ENCODE assay signal across 19 cellular contexts in genomic region chr2:143152219-143152618, GRCh38. TPM values are rescaled to one million over a fixed set of nuclear protein-coding genes. Genes with fewer than 3 reads are reported as not detected.
DNase-seq lines count a peak whose midpoint lies in the region; ATAC-seq and TF ChIP-seq lines count a peak whose summit lies in the region.
"Had no signal": no experiment of that assay in that cellular context is flagged by ENCODE, and none has a peak within 500 bp of the region (broad histone marks: within the 10 kb centered on the region; RNA-seq: fewer than 3 reads in every experiment).

No MANE protein-coding gene starts in this region.

- DNase-seq in activated T-cell treated with anti-CD3 and anti-CD28 coated beads, Interleukin-2, amount 50 U/mL, for 24 hours: no peak
- no peak for DNase-seq in activated T-cell treated with anti-CD3 and anti-CD28 coated beads for 4 hours
- no peak for DNase-seq in activated T-helper 2 cell treated with anti-CD3 and anti-CD28 coated beads, Interferon-gamma antibody, Interleukin-2, Interleukin-4, amounts not matched to agents 10 μg/mL and 5 μg/mL and 100 μg/mL, durations not matched to agents 14 hours and 24 hours and 36 hours (ENCODE audit: low spot score)
- no peak for DNase-seq in natural killer cell
- DNase-seq in AG08395 (ENCODE audit: low spot score): no peak
- no peak for DNase-seq in medulla oblongata (ENCODE audit: extremely low spot score)
- DNase-seq: activated CD8-positive, alpha-beta memory T cell treated with anti-CD3 and anti-CD28 coated beads for 24 hours; activated gamma-delta T cell; cerebellar nuclear complex; effector CD8-positive, alpha-beta T cell; mesendoderm; NCI-H1694 treated with DMSO at 0.1 percent for 48 hours; nephron progenitor cell; posterior cingulate gyrus; tibial artery had no signal

- no peaks in the 10 kb centered on the region for H3K27me3 Mint-ChIP-seq in activated T-cell treated with anti-CD3 and anti-CD28 coated beads, Interleukin-2, amount 50 U/mL, for 24 hours
- H3K27me3 Mint-ChIP-seq in IgD-negative memory B cell (no peaks in the 10 kb centered on the region), natural killer cell (ENCODE audit: low read depth in 2 of 2) (no peaks in the 10 kb centered on the region)
- no peaks in the 10 kb centered on the region for H3K27me3 Mint-ChIP-seq in activated T-helper 2 cell treated with anti-CD3 and anti-CD28 coated beads, Interferon-gamma antibody, Interleukin-2, Interleukin-4, amounts not matched to agents 10 μg/mL and 5 μg/mL and 100 μg/mL, durations not matched to agents 14 hours and 24 hours and 36 hours (ENCODE audit: low read depth)

- H3K27ac Mint-ChIP-seq in activated T-cell treated with anti-CD3 and anti-CD28 coated beads, Interleukin-2, amount 50 U/mL, for 24 hours: peak overlapping the region; percentile 80
- peak overlapping the region; percentile 83 to 93 (median 86) for H3K27ac Mint-ChIP-seq in IgD-negative memory B cell
- H3K27ac Mint-ChIP-seq in activated T-helper 2 cell treated with anti-CD3 and anti-CD28 coated beads, Interferon-gamma antibody, Interleukin-2, Interleukin-4, amounts not matched to agents 10 μg/mL and 5 μg/mL and 100 μg/mL, durations not matched to agents 14 hours and 24 hours and 36 hours: peak overlapping the region; percentile 71
- H3K27ac Mint-ChIP-seq in natural killer cell: peak overlapping the region; percentile 37 to 65
- H3K27ac Mint-ChIP-seq: nephron progenitor cell had no signal

- peaks cover 86% of the 10 kb centered on the region for H3K4me1 Mint-ChIP-seq in activated T-cell treated with anti-CD3 and anti-CD28 coated beads, Interleukin-2, amount 50 U/mL, for 24 hours (ENCODE audit: low read depth)
- H3K4me1 Mint-ChIP-seq in IgD-negative memory B cell (peaks cover 54 to 79% (median 58%) of the 10 kb centered on the region in 3 donors), natural killer cell (peaks cover 78 to 79% of the 10 kb centered on the region in 2 donors)
- H3K4me1 Mint-ChIP-seq in activated T-helper 2 cell treated with anti-CD3 and anti-CD28 coated beads, Interferon-gamma antibody, Interleukin-2, Interleukin-4, amounts not matched to agents 10 μg/mL and 5 μg/mL and 100 μg/mL, durations not matched to agents 14 hours and 24 hours and 36 hours (ENCODE audit: low read depth): peaks cover 61% of the 10 kb centered on the region
- H3K4me1 Mint-ChIP-seq: nephron progenitor cell had no signal

- ATAC-seq in natural killer cell: no peak
- ATAC-seq in HG03520 (IDR thresholded peaks at IDR 0.05; ENCODE audit: unreplicated experiment): no peak
- ATAC-seq: esophagus mucosa, gastroesophageal sphincter had no signal

- H3K9me3 Mint-ChIP-seq in activated T-cell treated with anti-CD3 and anti-CD28 coated beads, Interleukin-2, amount 50 U/mL, for 24 hours: no peaks in the 10 kb centered on the region
- no peaks in the 10 kb centered on the region for H3K9me3 Mint-ChIP-seq in IgD-negative memory B cell
- H3K9me3 Mint-ChIP-seq in activated T-helper 2 cell treated with anti-CD3 and anti-CD28 coated beads, Interferon-gamma antibody, Interleukin-2, Interleukin-4, amounts not matched to agents 10 μg/mL and 5 μg/mL and 100 μg/mL, durations not matched to agents 14 hours and 24 hours and 36 hours: no peaks in the 10 kb centered on the region
- no peaks in the 10 kb centered on the region for H3K9me3 Mint-ChIP-seq in natural killer cell
- H3K9me3 Mint-ChIP-seq: nephron progenitor cell had no signal

- H3K36me3 Mint-ChIP-seq in activated T-cell treated with anti-CD3 and anti-CD28 coated beads, Interleukin-2, amount 50 U/mL, for 24 hours (ENCODE audit: low read depth): peaks cover 23% of the 10 kb centered on the region
- H3K36me3 Mint-ChIP-seq in IgD-negative memory B cell (peaks cover 4% of the 10 kb centered on the region), natural killer cell (no peaks in the 10 kb centered on the region)
- H3K36me3 Mint-ChIP-seq in activated T-helper 2 cell treated with anti-CD3 and anti-CD28 coated beads, Interferon-gamma antibody, Interleukin-2, Interleukin-4, amounts not matched to agents 10 μg/mL and 5 μg/mL and 100 μg/mL, durations not matched to agents 14 hours and 24 hours and 36 hours (ENCODE audit: low read depth): peaks cover 51% of the 10 kb centered on the region

- intact Hi-C loops in activated T-helper 2 cell treated with anti-CD3 and anti-CD28 coated beads, Interferon-gamma antibody, Interleukin-2, Interleukin-4, amounts not matched to agents 10 μg/mL and 5 μg/mL and 100 μg/mL, durations not matched to agents 14 hours and 24 hours and 36 hours (cut with micrococcal nuclease): loop anchor here (2.0 kb wide), 1 partner anchor 23 kb away; the partner anchor contains the start of gene ARHGAP15
- intact Hi-C loops in natural killer cell (cut with micrococcal nuclease): no loop called here

- no peak for TF ChIP-seq CTCF in natural killer cell (IDR thresholded peaks at IDR 0.05)

- peak overlapping the region; percentile 2 for H3K4me3 Mint-ChIP-seq in activated T-cell treated with anti-CD3 and anti-CD28 coated beads, Interleukin-2, amount 50 U/mL, for 24 hours
- peak overlapping the region in 3 of 4 donors; percentile 19 to 82 (median 72) for H3K4me3 Mint-ChIP-seq in IgD-negative memory B cell
- no peak overlapping the region for H3K4me3 Mint-ChIP-seq in activated T-helper 2 cell treated with anti-CD3 and anti-CD28 coated beads, Interferon-gamma antibody, Interleukin-2, Interleukin-4, amounts not matched to agents 10 μg/mL and 5 μg/mL and 100 μg/mL, durations not matched to agents 14 hours and 24 hours and 36 hours (ENCODE audit: low read depth)
- peak overlapping the region; percentile 52 for H3K4me3 Mint-ChIP-seq in natural killer cell
- H3K4me3 Mint-ChIP-seq: nephron progenitor cell had no signal

RNA-seq across cellular contexts. Expression of gene ARHGAP15, which starts 23.0 kb away (rescaled TPM):
- 190 TPM for polyA plus RNA-seq in IgD-negative memory B cell
- total RNA-seq in activated T-helper 2 cell treated with anti-CD3 and anti-CD28 coated beads, Interferon-gamma antibody, Interleukin-2, Interleukin-4, amounts not matched to agents 10 μg/mL and 5 μg/mL and 100 μg/mL, durations not matched to agents 14 hours and 24 hours and 36 hours: 54.1 and 58.3 TPM in 2 replicates
- 100 to 1,000 TPM; 148 to 168 (median 165) TPM for total RNA-seq in natural killer cell
